Comparison of ENCODE assay signal across 1 cellular context in genomic region chr12:20320552-20320951, GRCh38.
TF ChIP-seq lines count a peak whose summit lies in the region.

No MANE protein-coding gene starts in this region.

TF ChIP-seq in WTC11, 78 proteins besides CTCF, POLR2A, EP300 and RAD21 (continued from another document):
- TF ChIP-seq ZNF281 (CRISPR knock-in tag; IDR thresholded peaks at IDR 0.05) (no peak), ZNF219 (CRISPR knock-in tag; IDR thresholded peaks at IDR 0.05; ENCODE audit: borderline replicate concordance) (no peak), MXD4 (CRISPR knock-in tag; IDR thresholded peaks at IDR 0.05; ENCODE audit: borderline replicate concordance) (no peak), ARID4B (CRISPR knock-in tag; IDR thresholded peaks at IDR 0.05; ENCODE audit: borderline replicate concordance) (no peak), ZMAT4 (CRISPR knock-in tag; IDR thresholded peaks at IDR 0.05) (no peak), FOXJ3 (CRISPR knock-in tag; IDR thresholded peaks at IDR 0.05; ENCODE audit: borderline replicate concordance) (no peak), GABPB1 (CRISPR knock-in tag; IDR thresholded peaks at IDR 0.05) (no peak)
- TF ChIP-seq, protein P1, sequence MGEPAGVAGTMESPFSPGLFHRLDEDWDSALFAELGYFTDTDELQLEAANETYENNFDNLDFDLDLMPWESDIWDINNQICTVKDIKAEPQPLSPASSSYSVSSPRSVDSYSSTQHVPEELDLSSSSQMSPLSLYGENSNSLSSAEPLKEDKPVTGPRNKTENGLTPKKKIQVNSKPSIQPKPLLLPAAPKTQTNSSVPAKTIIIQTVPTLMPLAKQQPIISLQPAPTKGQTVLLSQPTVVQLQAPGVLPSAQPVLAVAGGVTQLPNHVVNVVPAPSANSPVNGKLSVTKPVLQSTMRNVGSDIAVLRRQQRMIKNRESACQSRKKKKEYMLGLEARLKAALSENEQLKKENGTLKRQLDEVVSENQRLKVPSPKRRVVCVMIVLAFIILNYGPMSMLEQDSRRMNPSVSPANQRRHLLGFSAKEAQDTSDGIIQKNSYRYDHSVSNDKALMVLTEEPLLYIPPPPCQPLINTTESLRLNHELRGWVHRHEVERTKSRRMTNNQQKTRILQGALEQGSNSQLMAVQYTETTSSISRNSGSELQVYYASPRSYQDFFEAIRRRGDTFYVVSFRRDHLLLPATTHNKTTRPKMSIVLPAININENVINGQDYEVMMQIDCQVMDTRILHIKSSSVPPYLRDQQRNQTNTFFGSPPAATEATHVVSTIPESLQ (CRISPR knock-in tag; IDR thresholded peaks at IDR 0.05): no peak
